ENCODE assay signal across 9 cellular contexts in genomic region chr3:44198265-44198956, GRCh38. TPM values are rescaled to one million over a fixed set of nuclear protein-coding genes. Genes with fewer than 3 reads are reported as not detected.
A peak's percentile ranks its signal among the peaks of the same experiment; 100 is the strongest.
DNase-seq lines count a peak whose midpoint lies in the region; ATAC-seq and TF ChIP-seq lines count a peak whose summit lies in the region.
"Had no signal": no experiment of that assay in that cellular context is flagged by ENCODE, and none has a peak within 500 bp of the region (broad histone marks: within the 10 kb centered on the region; RNA-seq: fewer than 3 reads in every experiment).

No MANE protein-coding gene starts in this region.

- no peak overlapping the region for H3K9ac ChIP-seq in HCT116 (ENCODE audit: low read length)
- no peak overlapping the region for H3K9ac ChIP-seq in liver (ENCODE audit: low read depth in 1 of 2, low read length in 2 of 2)

- no TSS peak for BruUV-seq in HCT116 (replicated peaks; lab: Mats Ljungman, UMichigan)

- peak overlapping the region; percentile 30; the same call in 1 of the 2 replicates for H3K4me2 ChIP-seq in HCT116 (ENCODE audit: low read length)

- no peak for TF ChIP-seq POLR2A in HCT116 (IDR thresholded peaks at IDR 0.05; ENCODE audit: borderline replicate concordance, extremely low read depth, insufficient read depth, insufficient read length)

- intact Hi-C loops in HCT116 (cut with micrococcal nuclease): loop anchor here (1.0 to 10.0 kb wide), 4 partner anchors 429 to 1234 kb away; no protein-coding TSS in a partner anchor

- H3K27ac ChIP-seq in HCT116 (ENCODE audit: low read depth, low read length) (no peak overlapping the region), liver (ENCODE audit: low read depth in 1 of 2, low read length in 2 of 2) (no peak overlapping the region)

- POLR2A ChIA-PET in HCT116 (lab: Charles Lee): no interaction called here

- TF ChIP-seq CTCF in HCT116 (IDR thresholded peaks at IDR 0.05 in 2 of 3, conservative IDR thresholded peaks at IDR 0.05 in 1 of 3; ENCODE audit: borderline replicate concordance in 1 of 3, insufficient read depth in 1 of 3, low read depth in 2 of 3, low read length in 2 of 3) (peak; percentile 79 to 80 (median 79)), choroid plexus epithelial cell (conservative IDR thresholded peaks at IDR 0.05; ENCODE audit: low read depth, low read length) (peak; percentile 92), liver (IDR thresholded peaks at IDR 0.05; ENCODE audit: low read depth, low read length, missing input control) (peak; percentile 89)

- no peaks in the 10 kb centered on the region for H3K79me2 ChIP-seq in HCT116 (ENCODE audit: insufficient read depth, low read length)

- CTCF ChIA-PET in HCT116 (lab: Charles Lee): interaction anchor here (0.8 to 2.1 kb wide), 9 partner anchors 11 to 1236 kb away, joined by 3 to 13 read pairs (median 4); no protein-coding TSS in a partner anchor

- DNase-seq in COR-L47 (lab: John Stamatoyannopoulos, UW) (peak; percentile 8), HCT116 (ENCODE audit: low read depth, low spot score) (peak; percentile 56), NCI-H226 (peak; percentile 58), choroid plexus epithelial cell (ENCODE audit: low read depth) (peak; percentile 82), NCI-H1048 (lab: John Stamatoyannopoulos, UW) (no peak)
- peak; percentile 69 to 74 for DNase-seq in activated CD4-positive, alpha-beta T cell treated with anti-CD3 and anti-CD28 coated beads for 4 hours
- DNase-seq in stimulated activated CD4-positive, alpha-beta T cell treated with anti-CD3 and anti-CD28 coated beads, TNF-alpha, amount 100 ng/mL, for 24 hours (ENCODE audit: low read depth in 3 of 3): peak; percentile 51 to 62 (median 60)

- RAD21 ChIA-PET in HCT116 (lab: Charles Lee; ENCODE audit: low non-redundant PET in 1 of 2, low total read pairs in 2 of 2, uncharacterized antibody in 2 of 2, unreplicated experiment in 2 of 2): no interaction called here

- WGBS in liver: 4% methylated on average over 10 of the region's 10 CpGs

- H3K9me3 ChIP-seq in HCT116 (ENCODE audit: control insufficient read depth in 1 of 2, insufficient read depth in 1 of 2, low read depth in 1 of 2, low read length in 2 of 2): no peaks in the 10 kb centered on the region
- no peaks in the 10 kb centered on the region for H3K9me3 ChIP-seq in liver (ENCODE audit: control insufficient read depth in 4 of 4, low read length in 3 of 4)

- H3K27me3 ChIP-seq in HCT116 (ENCODE audit: insufficient read depth, low read length) (0 out of 2 replicates have a peak, but pooled peaks cover 3% of the 10 kb centered on the region), liver (ENCODE audit: control insufficient read depth in 4 of 4, insufficient read depth in 4 of 4, low read length in 3 of 4) (peaks cover 0 to 3% (median 0%) of the 10 kb centered on the region in 4 donors)

- H3K9me2 ChIP-seq in HCT116 (ENCODE audit: insufficient read depth): no peaks in the 10 kb centered on the region

- H3K4me3 ChIP-seq in HCT116 (replicated peaks in 1 of 2; ENCODE audit: low read depth in 1 of 2, low read length in 2 of 2) (no peak overlapping the region), choroid plexus epithelial cell (ENCODE audit: low read depth, low read length) (no peak overlapping the region), liver (ENCODE audit: low read depth in 1 of 3, low read length in 3 of 3) (no peak overlapping the region)

- peak overlapping the region; percentile 91 for H2AFZ ChIP-seq in HCT116 (ENCODE audit: low read depth, low read length, poor library complexity, severe bottlenecking)

- H4K20me1 ChIP-seq in HCT116 (ENCODE audit: insufficient read depth): no peaks in the 10 kb centered on the region

- TF ChIP-seq RAD21 in HCT116 (IDR thresholded peaks at IDR 0.05; ENCODE audit: low read depth) (peak; percentile 94), liver (IDR thresholded peaks at IDR 0.05) (peak; percentile 92 to 93)

- no peaks in the 10 kb centered on the region for H3K36me3 ChIP-seq in HCT116 (ENCODE audit: control insufficient read depth in 1 of 2, insufficient read depth in 2 of 2, low read length in 2 of 2)
- no peaks in the 10 kb centered on the region for H3K36me3 ChIP-seq in liver (ENCODE audit: control insufficient read depth in 4 of 4, insufficient read depth in 3 of 4, low read depth in 1 of 4, low read length in 3 of 4)

- H3K4me1 ChIP-seq in HCT116 (ENCODE audit: control insufficient read depth in 1 of 2, insufficient read depth in 2 of 2, low read length in 2 of 2) (peaks cover 0 to 4% of the 10 kb centered on the region in 2 experiments; a peak in 1 of 4 replicates), liver (ENCODE audit: control insufficient read depth in 4 of 4, insufficient read depth in 4 of 4, low read length in 3 of 4) (no peaks in the 10 kb centered on the region)

- peak; percentile 94 for ATAC-seq in HCT116

TF ChIP-seq in HCT116, 20 proteins besides CTCF, POLR2A, EP300 and RAD21:
- no peak for TF ChIP-seq FOSL1 (IDR thresholded peaks at IDR 0.05; ENCODE audit: low read depth)
- 0 out of 2 replicates have a peak, but pooled peaks have one; percentile 39 for TF ChIP-seq CBX3 (IDR thresholded peaks at IDR 0.05; ENCODE audit: low read depth)
- TF ChIP-seq EGR1 (IDR thresholded peaks at IDR 0.05; ENCODE audit: low read depth): peak; percentile 94

TF ChIP-seq in liver, 16 proteins besides CTCF, POLR2A, EP300 and RAD21:
- no peak for TF ChIP-seq FOXA2 (IDR thresholded peaks at IDR 0.05)
- no peak for TF ChIP-seq GABPA (IDR thresholded peaks at IDR 0.05 in 1 of 2, conservative IDR thresholded peaks at IDR 0.05 in 1 of 2)
- peak; percentile 21 for TF ChIP-seq FOXA1 (IDR thresholded peaks at IDR 0.05)
- TF ChIP-seq EGR1 (IDR thresholded peaks at IDR 0.05; ENCODE audit: low read depth in 2 of 2): peak; percentile 74 to 80

RNA-seq across cellular contexts. Expression of gene TOPAZ1, which starts 43.3 kb away (rescaled TPM):
- total RNA-seq in HCT116 (2021; ENCODE audit: unreplicated experiment) (not detected), liver (not detected)
- 0.01 TPM in 1 of 2 replicates, not detected in the other for polyA plus RNA-seq in HCT116 (2012)
- polyA plus RNA-seq in liver: not detected
- polyA plus RNA-seq: adipose tissue had no signal
